10 cellular contexts compared by ENCODE assay signal in the genomic region with DNA sequence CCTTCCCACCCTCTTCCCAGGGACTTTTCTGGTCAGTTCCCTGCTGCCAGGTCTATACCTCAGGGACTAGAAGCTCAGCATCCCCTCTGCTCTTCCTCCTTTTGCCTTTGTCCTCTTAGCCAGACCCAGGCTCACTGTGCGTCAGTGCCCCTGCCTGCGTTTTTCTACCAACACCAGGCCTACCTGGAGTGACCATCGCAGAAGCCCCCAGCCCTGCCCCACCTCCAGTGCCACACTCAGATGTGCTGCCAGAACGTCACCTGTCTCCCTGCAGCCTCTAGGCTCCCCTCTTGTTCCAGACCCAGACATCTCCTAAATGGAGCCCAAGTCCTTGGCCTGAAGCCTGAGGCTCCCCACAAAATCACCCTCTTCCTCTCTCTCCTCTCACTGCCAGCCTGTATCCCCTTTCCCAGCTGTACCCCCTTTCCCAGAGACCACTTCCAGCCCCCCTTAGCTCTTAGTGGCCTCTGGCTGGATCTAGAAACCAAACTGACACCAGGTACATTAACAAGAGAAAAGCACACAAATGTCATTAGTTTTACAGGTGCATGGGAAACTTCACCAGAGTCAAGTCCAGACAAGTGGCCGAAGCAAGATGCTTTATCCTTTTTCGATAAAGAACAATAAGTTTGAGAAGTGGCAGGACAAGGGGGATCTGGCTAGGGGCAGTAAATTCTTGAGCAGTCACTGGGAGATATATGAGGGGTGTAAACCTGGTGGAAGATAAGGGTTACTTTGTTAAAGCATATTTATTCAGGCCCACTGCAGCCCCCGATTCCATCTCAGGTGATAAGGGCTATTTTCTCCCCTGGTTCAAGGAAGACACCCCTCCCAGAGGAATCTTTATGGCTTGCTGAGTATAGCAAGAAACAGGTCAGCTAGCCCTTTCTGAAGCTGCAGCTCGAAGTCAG.
DNase-seq lines count a peak whose midpoint lies in the region; ATAC-seq and TF ChIP-seq lines count a peak whose summit lies in the region.
"Had no signal": no experiment of that assay in that cellular context is flagged by ENCODE, and none has a peak within 500 bp of the region (broad histone marks: within the 10 kb centered on the region; RNA-seq: fewer than 3 reads in every experiment).

No MANE protein-coding gene starts in this region.

- TF ChIP-seq CTCF in MCF 10A (IDR thresholded peaks at IDR 0.05; ENCODE audit: unreplicated experiment) (no peak), mammary epithelial cell (conservative IDR thresholded peaks at IDR 0.05 in 1 of 2, IDR thresholded peaks at IDR 0.05 in 1 of 2; ENCODE audit: extremely low read depth in 1 of 2, insufficient read depth in 1 of 2, low read depth in 1 of 2, low read length in 2 of 2) (no peak), esophagus squamous epithelium (IDR thresholded peaks at IDR 0.05) (no peak), gastrocnemius medialis (IDR thresholded peaks at IDR 0.05 in 4 of 5, conservative IDR thresholded peaks at IDR 0.05 in 1 of 5) (no peak)

- TF ChIP-seq POLR2A in esophagus squamous epithelium (IDR thresholded peaks at IDR 0.05) (no peak), gastrocnemius medialis (IDR thresholded peaks at IDR 0.05) (no peak)

- WGBS in mammary epithelial cell (ENCODE audit: low coverage, missing lambda C conversion rate): 76% methylated on average over 7 of the region's 8 CpGs
- WGBS in esophagus squamous epithelium, 2 donors: 83 to 89% methylated on average over 8 of the region's 8 CpGs

- H3K4me1 ChIP-seq in mammary epithelial cell (ENCODE audit: insufficient read depth, low read length) (peaks cover 13% of the 10 kb centered on the region), iPS-15b (ENCODE audit: control insufficient read depth, insufficient read depth, low read length) (peaks cover 42% of the 10 kb centered on the region), esophagus squamous epithelium (peaks cover 8 to 59% (median 35%) of the 10 kb centered on the region in 3 donors), gastrocnemius medialis (peaks cover 17 to 19% of the 10 kb centered on the region in 2 donors)

- H3K9me3 Mint-ChIP-seq in MCF 10A (ENCODE audit: unreplicated experiment): no peaks in the 10 kb centered on the region
- no peaks in the 10 kb centered on the region for H3K9me3 Mint-ChIP-seq in activated CD8-positive, alpha-beta T cell treated with anti-CD3 and anti-CD28 coated beads, Interleukin-2, amount 10 ng/mL, durations not matched to agents 7 days and 5 days (ENCODE audit: insufficient read depth)
- no peaks in the 10 kb centered on the region for H3K9me3 Mint-ChIP-seq in stimulated activated memory B cell treated with anti-CD40 and anti-IgM and Interleukin-4, amounts not matched to agents 10 μg/mL and 1 μg/mL and 100 μg/mL, for 72 hours

- no peaks in the 10 kb centered on the region for H4K20me1 ChIP-seq in mammary epithelial cell (ENCODE audit: insufficient read depth, low read length)

- H3K27me3 ChIP-seq in mammary epithelial cell (ENCODE audit: insufficient read depth, low read length): no peaks in the 10 kb centered on the region
- no peaks in the 10 kb centered on the region for H3K27me3 ChIP-seq in iPS-15b (ENCODE audit: control insufficient read depth, insufficient read depth, low read length)
- H3K27me3 ChIP-seq in esophagus squamous epithelium: no peaks in the 10 kb centered on the region
- H3K27me3 ChIP-seq in gastrocnemius medialis: peaks cover 3 to 33% (median 8%) of the 10 kb centered on the region in 3 donors

- no peak overlapping the region for H3K4me2 ChIP-seq in mammary epithelial cell (ENCODE audit: insufficient read depth, low read depth, low read length)

- dilution Hi-C loops in mammary epithelial cell (cut with HindIII; ENCODE audit: low sequenced_read_pairs): no loop called here

- no peak overlapping the region for H3K4me3 Mint-ChIP-seq in MCF 10A (ENCODE audit: unreplicated experiment)
- H3K4me3 Mint-ChIP-seq in activated CD8-positive, alpha-beta T cell treated with anti-CD3 and anti-CD28 coated beads, Interleukin-2, amount 10 ng/mL, durations not matched to agents 7 days and 5 days: no peak overlapping the region
- no peak overlapping the region for H3K4me3 Mint-ChIP-seq in stimulated activated memory B cell treated with anti-CD40 and anti-IgM and Interleukin-4, amounts not matched to agents 10 μg/mL and 1 μg/mL and 100 μg/mL, for 72 hours

- CTCF ChIA-PET in MCF 10A (lab: Yijun Ruan, JAX): interaction anchor here (0.6 to 1.3 kb wide), 10 partner anchors 9 to 66 kb away, joined by 3 to 5 read pairs (median 4); no protein-coding TSS in a partner anchor
- CTCF ChIA-PET in mammary epithelial cell (lab: Charles Lee; ENCODE audit: low non-redundant PET): no interaction called here
- CTCF ChIA-PET in activated CD8-positive, alpha-beta T cell treated with anti-CD3 and anti-CD28 coated beads, Interleukin-2, amount 10 ng/mL, durations not matched to agents 7 days and 5 days (lab: Charles Lee): interaction anchor here (1.1 to 2.6 kb wide), 10 partner anchors 9 to 98 kb away, joined by 3 to 18 read pairs (median 5); no protein-coding TSS in a partner anchor

- no peaks in the 10 kb centered on the region for H3K9me3 ChIP-seq in mammary epithelial cell (replicated peaks; ENCODE audit: insufficient read depth, low read length)
- H3K9me3 ChIP-seq in iPS-15b (ENCODE audit: control insufficient read depth, insufficient read depth, low read length): no peaks in the 10 kb centered on the region
- H3K9me3 ChIP-seq in esophagus squamous epithelium: no peaks in the 10 kb centered on the region
- no peaks in the 10 kb centered on the region for H3K9me3 ChIP-seq in gastrocnemius medialis

- H3K36me3 Mint-ChIP-seq in MCF 10A (ENCODE audit: insufficient read depth, unreplicated experiment): peaks cover 11% of the 10 kb centered on the region
- H3K36me3 Mint-ChIP-seq in activated CD8-positive, alpha-beta T cell treated with anti-CD3 and anti-CD28 coated beads, Interleukin-2, amount 10 ng/mL, durations not matched to agents 7 days and 5 days (ENCODE audit: low read depth): peaks cover 5% of the 10 kb centered on the region
- peaks cover 5% of the 10 kb centered on the region for H3K36me3 Mint-ChIP-seq in stimulated activated memory B cell treated with anti-CD40 and anti-IgM and Interleukin-4, amounts not matched to agents 10 μg/mL and 1 μg/mL and 100 μg/mL, for 72 hours

- H3K9ac ChIP-seq in mammary epithelial cell (ENCODE audit: insufficient read depth, low read length) (no peak overlapping the region), iPS-15b (ENCODE audit: low read depth, low read length) (peak overlapping the region; percentile 62)

- H3K4me1 Mint-ChIP-seq in MCF 10A (ENCODE audit: insufficient read depth, unreplicated experiment): peaks cover 49% of the 10 kb centered on the region
- H3K4me1 Mint-ChIP-seq in activated CD8-positive, alpha-beta T cell treated with anti-CD3 and anti-CD28 coated beads, Interleukin-2, amount 10 ng/mL, durations not matched to agents 7 days and 5 days (ENCODE audit: low read depth): peaks cover 65% of the 10 kb centered on the region
- H3K4me1 Mint-ChIP-seq in stimulated activated memory B cell treated with anti-CD40 and anti-IgM and Interleukin-4, amounts not matched to agents 10 μg/mL and 1 μg/mL and 100 μg/mL, for 72 hours: peaks cover 53% of the 10 kb centered on the region

- H3K27ac Mint-ChIP-seq in MCF 10A (ENCODE audit: low read depth, unreplicated experiment): peak overlapping the region; percentile 57
- peak overlapping the region; percentile 27 for H3K27ac Mint-ChIP-seq in activated CD8-positive, alpha-beta T cell treated with anti-CD3 and anti-CD28 coated beads, Interleukin-2, amount 10 ng/mL, durations not matched to agents 7 days and 5 days
- H3K27ac Mint-ChIP-seq in stimulated activated memory B cell treated with anti-CD40 and anti-IgM and Interleukin-4, amounts not matched to agents 10 μg/mL and 1 μg/mL and 100 μg/mL, for 72 hours: peak overlapping the region; percentile 50

- H3K27ac ChIP-seq in mammary epithelial cell (ENCODE audit: insufficient read depth, low read depth, low read length) (no peak overlapping the region), esophagus squamous epithelium (no peak overlapping the region), gastrocnemius medialis (no peak overlapping the region)

- DNase-seq in MCF 10A (ENCODE audit: unreplicated experiment): no peak
- no peak for DNase-seq in mammary epithelial cell
- no peak for DNase-seq in activated CD8-positive, alpha-beta T cell treated with anti-CD3 and anti-CD28 coated beads, Interleukin-2, amount 10 ng/mL, durations not matched to agents 7 days and 5 days
- no peak for DNase-seq in esophagus squamous epithelium (lab: John Stamatoyannopoulos, UW)
- no peak for DNase-seq in gastrocnemius medialis
- no peak for DNase-seq in Ammon's horn (ENCODE audit: low spot score)
- DNase-seq: kidney, NCI-H2171 had no signal

- no peaks in the 10 kb centered on the region for H3K36me3 ChIP-seq in mammary epithelial cell (ENCODE audit: insufficient read depth, low read length)
- peaks cover 7% of the 10 kb centered on the region for H3K36me3 ChIP-seq in iPS-15b (ENCODE audit: control insufficient read depth, insufficient read depth, low read length)
- peaks cover 0 to 6% (median 0%) of the 10 kb centered on the region in 3 donors for H3K36me3 ChIP-seq in esophagus squamous epithelium
- H3K36me3 ChIP-seq in gastrocnemius medialis: no peaks in the 10 kb centered on the region

- in situ Hi-C loops in mammary epithelial cell (cut with MboI; ENCODE audit: low sequenced_read_pairs in 2 of 2): no loop called here
- in situ Hi-C loops in gastrocnemius medialis (cut with MboI; ENCODE audit: low sequenced_read_pairs in 4 of 4): no loop called here

- intact Hi-C loops in MCF 10A (cut with micrococcal nuclease) (loop anchor here (2.0 kb wide), 1 partner anchor 59 kb away; no protein-coding TSS in a partner anchor), mammary epithelial cell (cut with micrococcal nuclease) (loop anchor here (1.0 to 2.0 kb wide), 2 partner anchors 59 to 64 kb away; no protein-coding TSS in a partner anchor), esophagus squamous epithelium (cut with DNase I) (no loop called here), gastrocnemius medialis (cut with DNase I; ENCODE audit: low total_unique reads) (no loop called here)

- ATAC-seq in activated CD8-positive, alpha-beta T cell treated with anti-CD3 and anti-CD28 coated beads, Interleukin-2, amount 10 ng/mL, durations not matched to agents 7 days and 5 days: no peak
- ATAC-seq in stimulated activated memory B cell treated with anti-CD40 and anti-IgM and Interleukin-4, amounts not matched to agents 10 μg/mL and 1 μg/mL and 100 μg/mL, for 72 hours: no peak
- ATAC-seq in gastrocnemius medialis: no peak

- POLR2A ChIA-PET in MCF 10A (lab: Yijun Ruan, JAX): no interaction called here
- POLR2A ChIA-PET in activated CD8-positive, alpha-beta T cell treated with anti-CD3 and anti-CD28 coated beads, Interleukin-2, amount 10 ng/mL, durations not matched to agents 7 days and 5 days (lab: Charles Lee): interaction anchor here (1.9 kb wide), 1 partner anchor 61 kb away, joined by 11 read pairs; a partner anchor contains a TSS

- H3K79me2 ChIP-seq in mammary epithelial cell (ENCODE audit: insufficient read depth, low read length): peaks cover 96% of the 10 kb centered on the region

- H3K4me3 ChIP-seq in mammary epithelial cell (replicated peaks in 1 of 3; ENCODE audit: insufficient read depth in 1 of 3, low read depth in 2 of 3, low read length in 3 of 3) (no peak overlapping the region), iPS-15b (ENCODE audit: low read depth, low read length) (peak overlapping the region; percentile 12), esophagus squamous epithelium (no peak overlapping the region), gastrocnemius medialis (no peak overlapping the region)

- BruUV-seq in MCF 10A (replicated peaks; lab: Mats Ljungman, UMichigan): no TSS peak
- no TSS peak for BruUV-seq in mammary epithelial cell (replicated peaks; lab: Mats Ljungman, UMichigan)

- H2AFZ ChIP-seq in mammary epithelial cell (ENCODE audit: low read depth, low read length): no peak overlapping the region

- no peaks in the 10 kb centered on the region for H3K27me3 Mint-ChIP-seq in MCF 10A (ENCODE audit: insufficient read depth, unreplicated experiment)
- no peaks in the 10 kb centered on the region for H3K27me3 Mint-ChIP-seq in activated CD8-positive, alpha-beta T cell treated with anti-CD3 and anti-CD28 coated beads, Interleukin-2, amount 10 ng/mL, durations not matched to agents 7 days and 5 days (ENCODE audit: low read depth)
- H3K27me3 Mint-ChIP-seq in stimulated activated memory B cell treated with anti-CD40 and anti-IgM and Interleukin-4, amounts not matched to agents 10 μg/mL and 1 μg/mL and 100 μg/mL, for 72 hours: no peaks in the 10 kb centered on the region

Comparison
In these comparisons a context has a peak if more than half of its experiments do, and no peak if none do; other contexts are left out.
1. intact Hi-C loops: an anchor here in MCF 10A (2.0 kb wide) and mammary epithelial cell (1.0 to 2.0 kb wide); none called in esophagus squamous epithelium and gastrocnemius medialis.